Comparison of ENCODE assay signal across 8 cellular contexts in the genomic region with DNA sequence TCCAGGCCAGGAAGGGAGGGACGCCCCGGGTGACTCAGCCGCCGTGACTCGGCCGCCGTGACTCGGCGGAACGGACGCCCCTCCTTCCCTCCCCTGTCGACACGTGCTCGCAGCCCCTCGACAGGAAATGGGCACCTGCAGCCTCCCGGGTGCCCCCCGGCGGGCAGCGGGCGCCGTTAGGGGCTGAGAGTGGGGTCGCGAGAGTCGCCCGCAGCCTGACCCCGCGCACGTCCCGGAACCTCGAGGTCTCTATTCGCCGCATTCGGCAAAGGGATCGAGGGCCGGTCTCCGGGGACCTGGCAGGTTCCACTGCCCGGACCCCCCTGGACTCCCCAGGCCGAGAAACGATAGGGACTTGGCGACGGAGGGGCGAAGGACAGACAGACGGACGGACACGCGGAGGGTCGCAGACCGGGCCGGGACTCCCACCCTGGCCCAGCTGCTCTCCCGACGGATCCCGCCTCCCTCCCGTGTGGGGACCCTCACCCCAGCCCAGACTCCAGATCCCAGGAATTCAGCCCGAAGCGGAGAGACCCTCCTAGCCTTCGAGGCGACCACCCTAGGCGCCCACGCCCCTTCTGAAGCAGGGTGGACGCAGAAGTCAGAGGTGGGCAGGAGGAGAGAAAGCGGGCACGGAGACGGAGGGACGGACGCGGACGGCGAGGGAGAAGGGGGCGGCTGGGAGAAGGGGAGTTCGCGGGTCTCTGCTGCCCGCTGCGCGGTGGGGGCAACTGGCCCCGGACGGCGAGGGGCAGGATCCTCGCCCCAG. TPM values are rescaled to one million over a fixed set of nuclear protein-coding genes. Genes with fewer than 3 reads are reported as not detected.
A peak's percentile ranks its signal among the peaks of the same experiment; 100 is the strongest.
DNase-seq lines count a peak whose midpoint lies in the region; ATAC-seq and TF ChIP-seq lines count a peak whose summit lies in the region.

No MANE protein-coding gene starts in this region.

- WGBS in endodermal cell (ENCODE audit: insufficient coverage in 1 of 2, insufficient read length in 1 of 2), 2 experiments, result 4 to 9% methylated on average over 30 to 78 of the region's 78 CpGs

- no peaks in the 10 kb centered on the region for H3K36me3 Mint-ChIP-seq in CD8-positive, alpha-beta memory T cell
- H3K36me3 Mint-ChIP-seq in activated CD4-positive, alpha-beta memory T cell treated with anti-CD3 and anti-CD28 coated beads for 36 hours, result peaks cover 22% of the 10 kb centered on the region
- no peaks in the 10 kb centered on the region for H3K36me3 Mint-ChIP-seq in endodermal cell (ENCODE audit: low read depth)

- no peaks in the 10 kb centered on the region for H3K27me3 Mint-ChIP-seq in CD8-positive, alpha-beta memory T cell
- peaks cover 4% of the 10 kb centered on the region for H3K27me3 Mint-ChIP-seq in activated CD4-positive, alpha-beta memory T cell treated with anti-CD3 and anti-CD28 coated beads for 36 hours
- H3K27me3 Mint-ChIP-seq in endodermal cell (ENCODE audit: insufficient read depth), result peaks cover 84% of the 10 kb centered on the region
- peaks cover 15% of the 10 kb centered on the region for H3K27me3 Mint-ChIP-seq in stimulated activated naive CD8-positive, alpha-beta T cell treated with anti-CD3 and anti-CD28 coated beads, Interleukin-15, amount 100 ng/mL, for 72 hours

- intact Hi-C loops in activated CD4-positive, alpha-beta memory T cell treated with anti-CD3 and anti-CD28 coated beads for 36 hours (cut with micrococcal nuclease), result loop anchor here (1.0 kb wide), 3 partner anchors 9 to 39 kb away; a partner anchor contains a TSS

- H3K9me3 Mint-ChIP-seq in CD8-positive, alpha-beta memory T cell, result no peaks in the 10 kb centered on the region
- H3K9me3 Mint-ChIP-seq in activated CD4-positive, alpha-beta memory T cell treated with anti-CD3 and anti-CD28 coated beads for 36 hours, result no peaks in the 10 kb centered on the region
- no peaks in the 10 kb centered on the region for H3K9me3 Mint-ChIP-seq in endodermal cell
- H3K9me3 Mint-ChIP-seq in stimulated activated naive CD8-positive, alpha-beta T cell treated with anti-CD3 and anti-CD28 coated beads, Interleukin-15, amount 100 ng/mL, for 72 hours, result no peaks in the 10 kb centered on the region

- peak; percentile 46 for ATAC-seq in stimulated activated naive CD8-positive, alpha-beta T cell treated with anti-CD3 and anti-CD28 coated beads, Interleukin-15, amount 100 ng/mL, for 72 hours
- ATAC-seq in HG02870 (IDR thresholded peaks at IDR 0.05; ENCODE audit: unreplicated experiment), result no peak

- peaks cover 10 to 13% (median 13%) of the 10 kb centered on the region in 3 donors for H3K4me1 Mint-ChIP-seq in CD8-positive, alpha-beta memory T cell
- peaks cover 48% of the 10 kb centered on the region for H3K4me1 Mint-ChIP-seq in activated CD4-positive, alpha-beta memory T cell treated with anti-CD3 and anti-CD28 coated beads for 36 hours (ENCODE audit: low read depth)
- peaks cover 8% of the 10 kb centered on the region for H3K4me1 Mint-ChIP-seq in endodermal cell
- H3K4me1 Mint-ChIP-seq in stimulated activated naive CD8-positive, alpha-beta T cell treated with anti-CD3 and anti-CD28 coated beads, Interleukin-15, amount 100 ng/mL, for 72 hours, result peaks cover 57% of the 10 kb centered on the region

- CTCF ChIA-PET in CD8-positive, alpha-beta memory T cell (lab: Charles Lee), result interaction anchor here (2.7 to 5.9 kb wide), 2 partner anchors 10 to 15 kb away, joined by 13 to 79 read pairs; a partner anchor contains a TSS
- CTCF ChIA-PET in activated CD4-positive, alpha-beta memory T cell treated with anti-CD3 and anti-CD28 coated beads for 36 hours (lab: Charles Lee), result interaction anchor here (0.6 to 10.6 kb wide), 2 partner anchors 11 to 95 kb away, joined by 3 to 192 read pairs; a partner anchor contains a TSS

- peak overlapping the region in 4 of 8 donors; percentile 23 to 83 (median 50) for H3K27ac Mint-ChIP-seq in CD8-positive, alpha-beta memory T cell
- H3K27ac Mint-ChIP-seq in activated CD4-positive, alpha-beta memory T cell treated with anti-CD3 and anti-CD28 coated beads for 36 hours, result peak overlapping the region; percentile 80
- H3K27ac Mint-ChIP-seq in endodermal cell, result no peak overlapping the region
- peak overlapping the region; percentile 82 to 98 for H3K27ac Mint-ChIP-seq in stimulated activated naive CD8-positive, alpha-beta T cell treated with anti-CD3 and anti-CD28 coated beads, Interleukin-15, amount 100 ng/mL, for 72 hours

- peak overlapping the region; percentile 50 for H3K4me3 ChIP-seq in CD8-positive, alpha-beta memory T cell (ENCODE audit: low read length)
- H3K4me3 ChIP-seq in endodermal cell (ENCODE audit: low read length), result peak overlapping the region; percentile 59
- peak overlapping the region; percentile 65 to 66 for H3K4me3 ChIP-seq in muscle layer of duodenum (ENCODE audit: low read depth in 1 of 2, low read length in 2 of 2)

- H3K9ac ChIP-seq in endodermal cell (ENCODE audit: extremely low read depth, low read length, poor library complexity, severe bottlenecking), result peak overlapping the region; percentile 15

- no peak for TF ChIP-seq CTCF in endodermal cell (conservative IDR thresholded peaks at IDR 0.05)

- H3K4me3 Mint-ChIP-seq in CD8-positive, alpha-beta memory T cell, result peak overlapping the region in 6 of 7 donors; percentile 19 to 61 (median 52)
- H3K4me3 Mint-ChIP-seq in activated CD4-positive, alpha-beta memory T cell treated with anti-CD3 and anti-CD28 coated beads for 36 hours, result peak overlapping the region; percentile 75
- H3K4me3 Mint-ChIP-seq in endodermal cell, result peak overlapping the region; percentile 47
- peak overlapping the region; percentile 93 to 97 for H3K4me3 Mint-ChIP-seq in stimulated activated naive CD8-positive, alpha-beta T cell treated with anti-CD3 and anti-CD28 coated beads, Interleukin-15, amount 100 ng/mL, for 72 hours

- H3K27me3 ChIP-seq in CD8-positive, alpha-beta memory T cell (ENCODE audit: insufficient read depth, low read length, poor library complexity, severe bottlenecking), result peaks cover 6% of the 10 kb centered on the region
- H3K27me3 ChIP-seq in endodermal cell (ENCODE audit: control insufficient read depth, insufficient read depth, low read length, poor library complexity, severe bottlenecking), result peaks cover 49% of the 10 kb centered on the region
- no peaks in the 10 kb centered on the region for H3K27me3 ChIP-seq in muscle layer of duodenum (ENCODE audit: low read depth, low read length)

- POLR2A ChIA-PET in CD8-positive, alpha-beta memory T cell (lab: Charles Lee), result interaction anchor here (1.3 to 3.7 kb wide), 3 partner anchors 9 to 40 kb away, joined by 3 to 32 read pairs (median 5); a partner anchor contains a TSS
- POLR2A ChIA-PET in activated CD4-positive, alpha-beta memory T cell treated with anti-CD3 and anti-CD28 coated beads for 36 hours (lab: Charles Lee), result interaction anchor here (1.2 to 5.0 kb wide), 6 partner anchors 9 to 62 kb away, joined by 3 to 98 read pairs (median 12); a partner anchor contains a TSS

- no peaks in the 10 kb centered on the region for H3K9me3 ChIP-seq in CD8-positive, alpha-beta memory T cell (ENCODE audit: low read length)
- H3K9me3 ChIP-seq in endodermal cell (ENCODE audit: control insufficient read depth, low read length), result no peaks in the 10 kb centered on the region
- no peaks in the 10 kb centered on the region for H3K9me3 ChIP-seq in muscle layer of duodenum (ENCODE audit: control insufficient read depth in 1 of 2, low read length in 2 of 2)

- peak overlapping the region; percentile 62 for H3K27ac ChIP-seq in CD8-positive, alpha-beta memory T cell (ENCODE audit: low read depth, low read length)
- H3K27ac ChIP-seq in endodermal cell (ENCODE audit: low read depth, low read length), result no peak overlapping the region
- no peak overlapping the region for H3K27ac ChIP-seq in muscle layer of duodenum (ENCODE audit: low read length)

- DNase-seq in CD8-positive, alpha-beta memory T cell, result peak in 4 of 5 donors; percentile 36 to 75 (median 60)
- DNase-seq in LHCN-M2 (ENCODE audit: low read depth) (peak; percentile 87), endodermal cell (peak; percentile 82), mucosa of gallbladder (ENCODE audit: low spot score) (no peak)
- DNase-seq in activated CD4-positive, alpha-beta memory T cell treated with anti-CD3 and anti-CD28 coated beads for 36 hours, result peak; percentile 88
- DNase-seq in stimulated activated naive CD8-positive, alpha-beta T cell treated with anti-CD3 and anti-CD28 coated beads, Interleukin-15, amount 100 ng/mL, for 72 hours, result peak; percentile 63 to 78

- H3K4me1 ChIP-seq in CD8-positive, alpha-beta memory T cell (ENCODE audit: insufficient read depth, low read length), result peaks cover 24% of the 10 kb centered on the region
- H3K4me1 ChIP-seq in endodermal cell (ENCODE audit: control insufficient read depth, insufficient read depth, low read length) (peaks cover 3% of the 10 kb centered on the region), muscle layer of duodenum (ENCODE audit: control insufficient read depth in 1 of 2, insufficient read depth in 2 of 2, low read length in 2 of 2) (peaks cover 0 to 13% of the 10 kb centered on the region in 2 donors)

- no peaks in the 10 kb centered on the region for H3K36me3 ChIP-seq in CD8-positive, alpha-beta memory T cell (ENCODE audit: insufficient read depth, low read length)
- H3K36me3 ChIP-seq in endodermal cell (ENCODE audit: control insufficient read depth, insufficient read depth, low read length) (no peaks in the 10 kb centered on the region), muscle layer of duodenum (ENCODE audit: control insufficient read depth in 1 of 2, insufficient read depth in 2 of 2, low read length in 2 of 2) (no peaks in the 10 kb centered on the region)

RNA-seq across cellular contexts. Expression of a gene that starts 0.6 kb away (rescaled TPM):
- total RNA-seq in CD8-positive, alpha-beta memory T cell, result 10 to 100 TPM; 26.4 to 26.9 TPM
- polyA plus RNA-seq in CD8-positive, alpha-beta memory T cell, result 0.51 TPM
- total RNA-seq in LHCN-M2 (2014; rRNA removed) (257 and 266 TPM in 2 replicates), endodermal cell (1 to 10 TPM in 1 of 2 donors, not detected in 1; 1.8 TPM), mucosa of gallbladder (1.2 TPM)
- 146 TPM for polyA plus RNA-seq in LHCN-M2 (2012)
- total RNA-seq in activated CD4-positive, alpha-beta memory T cell treated with anti-CD3 and anti-CD28 coated beads for 36 hours, result 10 to 100 TPM; 17.1 to 17.7 TPM
- 3.0 TPM for polyA plus RNA-seq in endodermal cell (2013, experiment 1 of 2)
- polyA plus RNA-seq in endodermal cell (2013, experiment 2 of 2), result 1.9 TPM

RNA-seq across cellular contexts. Expression of a gene that starts 9.1 kb away (rescaled TPM):
- total RNA-seq in CD8-positive, alpha-beta memory T cell, result 10 to 100 TPM; 81.3 to 86.7 TPM
- 94.4 TPM for polyA plus RNA-seq in CD8-positive, alpha-beta memory T cell
- total RNA-seq in LHCN-M2 (2014; rRNA removed) (91.2 and 95.5 TPM in 2 replicates), endodermal cell (10 to 100 TPM; 18.2 to 23.9 TPM), mucosa of gallbladder (28.3 TPM)
- polyA plus RNA-seq in LHCN-M2 (2012), result 116 TPM
- 10 to 100 TPM; 40.0 to 44.4 TPM for total RNA-seq in activated CD4-positive, alpha-beta memory T cell treated with anti-CD3 and anti-CD28 coated beads for 36 hours
- 15.8 TPM for polyA plus RNA-seq in endodermal cell (2013, experiment 1 of 2)
- 15.1 TPM for polyA plus RNA-seq in endodermal cell (2013, experiment 2 of 2)

RNA-seq across cellular contexts. Expression of a gene that starts 11.3 kb away (rescaled TPM):
- total RNA-seq in CD8-positive, alpha-beta memory T cell, result 100 to 1,000 TPM; 121 to 123 TPM
- 78.6 TPM for polyA plus RNA-seq in CD8-positive, alpha-beta memory T cell
- total RNA-seq in LHCN-M2 (2014; rRNA removed) (165 and 171 TPM in 2 replicates), endodermal cell (10 to 100 TPM; 81.0 to 92.0 TPM), mucosa of gallbladder (55.1 TPM)
- polyA plus RNA-seq in LHCN-M2 (2012), result 159 TPM
- total RNA-seq in activated CD4-positive, alpha-beta memory T cell treated with anti-CD3 and anti-CD28 coated beads for 36 hours, result 100 to 1,000 TPM in 1 of 2 experiments, 10 to 100 TPM in 1; 94.2 to 101 TPM
- polyA plus RNA-seq in endodermal cell (2013, experiment 1 of 2), result 64.2 TPM
- 62.7 TPM for polyA plus RNA-seq in endodermal cell (2013, experiment 2 of 2)

RNA-seq across cellular contexts. Expression of a gene that starts 19.3 kb away (rescaled TPM):
- total RNA-seq in CD8-positive, alpha-beta memory T cell, result 10 to 100 TPM; 18.7 to 21.4 TPM
- 70.3 TPM for polyA plus RNA-seq in CD8-positive, alpha-beta memory T cell
- total RNA-seq in LHCN-M2 (2014; rRNA removed) (57.1 and 69.1 TPM in 2 replicates), endodermal cell (10 to 100 TPM; 26.0 to 29.1 TPM), mucosa of gallbladder (44.8 TPM)
- 136 TPM for polyA plus RNA-seq in LHCN-M2 (2012)
- total RNA-seq in activated CD4-positive, alpha-beta memory T cell treated with anti-CD3 and anti-CD28 coated beads for 36 hours, result 10 to 100 TPM; 22.2 to 23.6 TPM
- polyA plus RNA-seq in endodermal cell (2013, experiment 1 of 2), result 29.7 TPM
- polyA plus RNA-seq in endodermal cell (2013, experiment 2 of 2), result 26.7 TPM

RNA-seq across cellular contexts. Expression of a gene that starts 19.7 kb away (rescaled TPM):
- total RNA-seq in CD8-positive, alpha-beta memory T cell, result 100 to 1,000 TPM in 1 of 2 experiments, 10 to 100 TPM in 1; 94.6 to 103 TPM
- polyA plus RNA-seq in CD8-positive, alpha-beta memory T cell, result 115 TPM
- total RNA-seq in LHCN-M2 (2014; rRNA removed) (375 and 383 TPM in 2 replicates), endodermal cell (100 to 1,000 TPM in 1 of 2 donors, 10 to 100 TPM in 1; 83.8 to 103 TPM), mucosa of gallbladder (90.1 TPM)
- 911 TPM for polyA plus RNA-seq in LHCN-M2 (2012)
- 100 to 1,000 TPM; 154 to 169 TPM for total RNA-seq in activated CD4-positive, alpha-beta memory T cell treated with anti-CD3 and anti-CD28 coated beads for 36 hours
- polyA plus RNA-seq in endodermal cell (2013, experiment 1 of 2), result 107 TPM
- 106 TPM for polyA plus RNA-seq in endodermal cell (2013, experiment 2 of 2)
